Comparison of ENCODE assay signal across 26 cellular contexts in the genomic region with DNA sequence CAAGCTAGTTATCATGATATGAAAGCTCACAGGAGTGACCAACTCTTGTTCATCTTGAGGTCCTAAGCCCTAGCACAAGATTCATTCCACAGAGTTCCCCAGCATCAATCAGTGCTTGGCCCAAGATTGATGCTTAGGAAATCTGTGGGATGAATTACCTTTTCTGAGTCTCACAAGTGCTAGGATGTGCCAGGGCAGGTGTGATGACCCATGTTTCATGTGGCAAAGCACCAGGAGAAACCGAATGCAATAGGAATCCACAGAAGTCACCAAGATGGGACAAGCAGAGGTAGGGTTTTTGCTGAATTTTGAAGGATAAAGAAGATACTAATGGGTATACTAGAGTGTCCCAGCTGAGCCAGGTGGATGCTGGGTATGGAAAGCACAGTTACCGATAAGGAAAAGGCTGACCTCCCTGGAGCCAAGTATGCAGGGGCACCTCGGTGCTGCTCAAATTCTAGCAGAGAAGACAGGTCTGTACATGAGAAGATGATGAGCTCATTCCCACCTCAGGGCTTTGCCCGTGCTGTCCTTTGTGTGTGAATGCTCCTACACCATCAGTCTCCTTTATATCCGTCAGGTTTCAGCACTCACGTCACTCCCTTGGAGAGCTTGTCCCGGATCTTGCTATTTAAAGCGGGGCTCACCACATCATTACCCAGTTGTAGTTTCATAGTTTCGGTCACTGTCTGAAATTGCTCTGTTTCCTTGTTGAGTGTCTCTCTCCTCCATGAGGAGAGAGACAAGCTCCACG.
DNase-seq lines count a peak whose midpoint lies in the region; ATAC-seq and TF ChIP-seq lines count a peak whose summit lies in the region.
"Had no signal": no experiment of that assay in that cellular context is flagged by ENCODE, and none has a peak within 500 bp of the region (broad histone marks: within the 10 kb centered on the region; RNA-seq: fewer than 3 reads in every experiment).

No MANE protein-coding gene starts in this region.

- no peak overlapping the region for H4K8ac ChIP-seq in mesendoderm (ENCODE audit: low read depth, low read length)

- H3K4ac ChIP-seq in mesendoderm (ENCODE audit: low read depth, low read length), result no peak overlapping the region

- H3K27me3 ChIP-seq in breast epithelium, result no peaks in the 10 kb centered on the region
- H3K27me3 ChIP-seq in RWPE2 (ENCODE audit: insufficient read depth, poor library complexity, severe bottlenecking), result no peaks in the 10 kb centered on the region
- no peaks in the 10 kb centered on the region for H3K27me3 ChIP-seq in foreskin keratinocyte
- H3K27me3 ChIP-seq in mesendoderm (ENCODE audit: insufficient read depth, low read length, poor library complexity), result no peaks in the 10 kb centered on the region
- H3K27me3 ChIP-seq: BE2C had no signal

- H3K27ac ChIP-seq in breast epithelium, result no peak overlapping the region
- peak overlapping the region; percentile 48 for H3K27ac ChIP-seq in RWPE2 (ENCODE audit: poor library complexity, severe bottlenecking)
- peak overlapping the region; percentile 99 for H3K27ac ChIP-seq in foreskin keratinocyte
- H3K27ac ChIP-seq in mesendoderm (ENCODE audit: low read depth, low read length), result no peak overlapping the region
- H3K27ac ChIP-seq: 22Rv1 had no signal

- no peak overlapping the region for H2AK5ac ChIP-seq in mesendoderm (ENCODE audit: low read length)

- TF ChIP-seq POLR2A in breast epithelium (IDR thresholded peaks at IDR 0.05), result no peak

- no peaks in the 10 kb centered on the region for H3K79me1 ChIP-seq in mesendoderm (ENCODE audit: low read length)

- no peak overlapping the region for H3K18ac ChIP-seq in mesendoderm (ENCODE audit: low read length)

- peak; percentile 98 for ATAC-seq in RWPE2 (ENCODE audit: low read depth)
- ATAC-seq in foreskin keratinocyte, result peak; percentile 98
- no peak for ATAC-seq in HG02970 (IDR thresholded peaks at IDR 0.05; ENCODE audit: low FRiP score, unreplicated experiment)
- ATAC-seq: GM12878, K562 had no signal

- H3K27ac Mint-ChIP-seq in MCF 10A (ENCODE audit: low read depth, unreplicated experiment) (peak overlapping the region; percentile 50), type B pancreatic cell (peak overlapping the region; percentile 70)
- H3K27ac Mint-ChIP-seq: CD14-positive monocyte had no signal

- no peak overlapping the region for H3K4me2 ChIP-seq in mesendoderm (ENCODE audit: low read length)

- H2BK120ac ChIP-seq in mesendoderm (ENCODE audit: low read depth, low read length), result no peak overlapping the region

- H3K9ac ChIP-seq in mesendoderm (ENCODE audit: low read length), result no peak overlapping the region

- H3K9me3 Mint-ChIP-seq in MCF 10A (ENCODE audit: unreplicated experiment), result peaks cover 9% of the 10 kb centered on the region
- H3K9me3 Mint-ChIP-seq in type B pancreatic cell, result peaks cover 8% of the 10 kb centered on the region

- H3K36me3 ChIP-seq in breast epithelium (no peaks in the 10 kb centered on the region), RWPE2 (ENCODE audit: low read depth) (no peaks in the 10 kb centered on the region), mesendoderm (ENCODE audit: control insufficient read depth, insufficient read depth, low read length) (no peaks in the 10 kb centered on the region)
- H3K36me3 ChIP-seq: BE2C had no signal

- H2BK5ac ChIP-seq in mesendoderm (ENCODE audit: low read length), result no peak overlapping the region

- no peaks in the 10 kb centered on the region for H3K79me2 ChIP-seq in mesendoderm (ENCODE audit: control insufficient read depth, insufficient read depth, low read length)

- H3K4me3 Mint-ChIP-seq in MCF 10A (ENCODE audit: unreplicated experiment) (peak overlapping the region; percentile 7), type B pancreatic cell (peak overlapping the region; percentile 30)
- H3K4me3 Mint-ChIP-seq: CD14-positive monocyte; CD8-positive, alpha-beta memory T cell had no signal

- DNase-seq in MCF 10A (ENCODE audit: unreplicated experiment) (peak; percentile 89), breast epithelium (ENCODE audit: low spot score in 2 of 2) (no peak), RWPE2 (ENCODE audit: low spot score) (peak; percentile 71), foreskin keratinocyte (peak; percentile 99 to 100), type B pancreatic cell (ENCODE audit: extremely low spot score, unreplicated experiment) (no peak), mesendoderm (no peak)
- DNase-seq: BE2C; CD8-positive, alpha-beta memory T cell; DMS 273 treated with DMSO at 0.1 percent for 48 hours; DMS79; EL; GDM1; HCEC 1CT; Kasumi-1; MV-4-11; NCI-H1105; NCI-H1436 treated with DMSO at 0.1 percent for 48 hours; NCI-H187 treated with DMSO at 0.1 percent for 48 hours; NCI-H524; NCI-H748 treated with DMSO at 0.1 percent for 48 hours; SHP77 had no signal

- H3K4me1 Mint-ChIP-seq in MCF 10A (ENCODE audit: insufficient read depth, unreplicated experiment) (peaks cover 10% of the 10 kb centered on the region), type B pancreatic cell (ENCODE audit: unreplicated experiment) (peaks cover 4% of the 10 kb centered on the region)
- H3K4me1 Mint-ChIP-seq: CD14-positive monocyte; CD8-positive, alpha-beta memory T cell had no signal

- POLR2A ChIA-PET in MCF 10A (lab: Yijun Ruan, JAX), result interaction anchor here (0.8 to 1.5 kb wide), 8 partner anchors 11 to 173 kb away, joined by 3 to 5 read pairs (median 4); no protein-coding TSS in a partner anchor

- H3K4me3 ChIP-seq in breast epithelium (no peak overlapping the region), RWPE2 (ENCODE audit: severe bottlenecking) (no peak overlapping the region), mesendoderm (ENCODE audit: low read length) (no peak overlapping the region)
- H3K4me3 ChIP-seq: GM12878, K562 had no signal

- no peaks in the 10 kb centered on the region for H3K4me1 ChIP-seq in breast epithelium
- peaks cover 12% of the 10 kb centered on the region for H3K4me1 ChIP-seq in RWPE2 (ENCODE audit: insufficient read depth, poor library complexity, severe bottlenecking)
- H3K4me1 ChIP-seq in foreskin keratinocyte, result peaks cover 23% of the 10 kb centered on the region
- no peaks in the 10 kb centered on the region for H3K4me1 ChIP-seq in mesendoderm (ENCODE audit: control insufficient read depth, low read depth, low read length)
- H3K4me1 ChIP-seq: BE2C had no signal

- H3K23ac ChIP-seq in mesendoderm (ENCODE audit: low read length), result no peak overlapping the region

- no peaks in the 10 kb centered on the region for H3K36me3 Mint-ChIP-seq in MCF 10A (ENCODE audit: insufficient read depth, unreplicated experiment)
- no peaks in the 10 kb centered on the region for H3K36me3 Mint-ChIP-seq in type B pancreatic cell
- H3K36me3 Mint-ChIP-seq: CD14-positive monocyte; CD8-positive, alpha-beta memory T cell had no signal

- H2BK15ac ChIP-seq in mesendoderm (replicated peaks; ENCODE audit: low read depth), result no peak overlapping the region

- no peak overlapping the region for H4K5ac ChIP-seq in mesendoderm (ENCODE audit: low read length)

- TF ChIP-seq CTCF in MCF 10A (IDR thresholded peaks at IDR 0.05; ENCODE audit: unreplicated experiment) (no peak), breast epithelium (IDR thresholded peaks at IDR 0.05) (no peak), RWPE2 (IDR thresholded peaks at IDR 0.05; ENCODE audit: poor library complexity, severe bottlenecking) (no peak), foreskin keratinocyte (conservative IDR thresholded peaks at IDR 0.05) (peak; percentile 6), type B pancreatic cell (conservative IDR thresholded peaks at IDR 0.05) (no peak)

- intact Hi-C loops in MCF 10A (cut with micrococcal nuclease), result no loop called here
- intact Hi-C loops in breast epithelium (cut with DNase I; ENCODE audit: low total_unique reads), result no loop called here

- BruUV-seq in MCF 10A (replicated peaks; lab: Mats Ljungman, UMichigan), result no TSS peak

- H3K9me3 ChIP-seq in breast epithelium, result no peaks in the 10 kb centered on the region
- H3K9me3 ChIP-seq in RWPE2 (ENCODE audit: severe bottlenecking), result no peaks in the 10 kb centered on the region
- H3K9me3 ChIP-seq: BE2C had no signal

- H3K56ac ChIP-seq in mesendoderm (ENCODE audit: low read length), result no peak overlapping the region

- WGBS in mesendoderm (ENCODE audit: extremely low coverage, insufficient coverage, low lambda C conversion rate), result no CpG with 5 or more reads among the region's 10 CpGs

- H3K27me3 Mint-ChIP-seq in MCF 10A (ENCODE audit: insufficient read depth, unreplicated experiment), result no peaks in the 10 kb centered on the region
- H3K27me3 Mint-ChIP-seq in type B pancreatic cell, result no peaks in the 10 kb centered on the region

- CTCF ChIA-PET in MCF 10A (lab: Yijun Ruan, JAX), result interaction anchor here (0.6 to 1.2 kb wide), 2 partner anchors 18 to 296 kb away, joined by 3 read pairs; no protein-coding TSS in a partner anchor

Comparison
In these comparisons a context has a peak if more than half of its experiments do, and no peak if none do; other contexts are left out.
1. DNase-seq: peak in MCF 10A (single experiment), RWPE2 (single experiment) and foreskin keratinocyte (2 of 2); none in breast epithelium (0 of 2), type B pancreatic cell (single experiment) and mesendoderm (single experiment).
2. H3K27ac ChIP-seq: peak in RWPE2 (single experiment) and foreskin keratinocyte (single experiment); none in breast epithelium (0 of 2) and mesendoderm (single experiment).